In genomic region chr1:37076168-37076567, GRCh38 we compare ENCODE assay signal across 1 cellular context.
TF ChIP-seq lines count a peak whose summit lies in the region.

No MANE protein-coding gene starts in this region.

TF ChIP-seq in WTC11, 78 proteins besides CTCF, POLR2A, EP300 and RAD21 (continued from another document):
- no peak for TF ChIP-seq STAT6 (CRISPR knock-in tag; conservative IDR thresholded peaks at IDR 0.05; ENCODE audit: low read depth)
